In the genomic region with DNA sequence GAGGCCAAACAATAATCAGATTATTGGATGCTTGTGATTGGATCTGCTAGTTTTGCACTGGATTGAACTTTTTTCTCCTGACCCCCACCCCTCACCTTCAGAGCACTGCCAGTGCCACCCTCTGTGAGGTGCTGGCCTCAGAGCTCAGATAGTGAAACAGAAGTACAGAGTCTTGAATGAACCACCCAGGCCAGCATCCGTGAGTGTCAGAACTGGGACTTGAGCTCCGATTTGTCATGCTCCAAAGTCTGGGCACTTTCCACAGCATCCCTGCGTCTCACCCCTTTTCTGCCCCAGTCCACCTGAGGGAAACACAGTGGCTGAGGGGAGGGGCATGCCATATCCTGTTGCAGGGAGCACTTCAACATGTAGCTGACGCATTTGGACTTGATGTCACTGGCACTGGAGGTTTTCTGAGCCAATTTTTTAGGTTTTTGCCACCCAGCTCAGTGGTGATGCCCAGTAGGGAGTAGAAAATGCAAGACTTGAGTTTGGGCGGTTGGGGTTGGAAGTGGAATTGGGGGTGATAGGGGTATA, we compare ENCODE assay signal across 15 cellular contexts. TPM values are rescaled to one million over a fixed set of nuclear protein-coding genes. Genes with fewer than 3 reads are reported as not detected.
DNase-seq lines count a peak whose midpoint lies in the region; ATAC-seq and TF ChIP-seq lines count a peak whose summit lies in the region.
"Had no signal": no experiment of that assay in that cellular context is flagged by ENCODE, and none has a peak within 500 bp of the region (broad histone marks: within the 10 kb centered on the region; RNA-seq: fewer than 3 reads in every experiment).

No MANE protein-coding gene starts in this region.

- no peaks in the 10 kb centered on the region for H3K27me3 Mint-ChIP-seq in activated T-cell treated with anti-CD3 and anti-CD28 coated beads, Interleukin-2, amount 50 U/mL, for 72 hours (ENCODE audit: low read depth)
- H3K27me3 Mint-ChIP-seq in T-cell = no peaks in the 10 kb centered on the region
- H3K27me3 Mint-ChIP-seq in naive thymus-derived CD4-positive, alpha-beta T cell = peaks cover 0 to 16% (median 0%) of the 10 kb centered on the region in 5 donors
- H3K27me3 Mint-ChIP-seq in WTC11 (ENCODE audit: low read depth) = no peaks in the 10 kb centered on the region

- no peaks in the 10 kb centered on the region for H3K36me3 ChIP-seq in DND-41 (ENCODE audit: insufficient read depth, low read length)
- H3K36me3 ChIP-seq in naive thymus-derived CD4-positive, alpha-beta T cell (ENCODE audit: control insufficient read depth in 2 of 3, insufficient read depth in 3 of 3, low read length in 3 of 3) = no peaks in the 10 kb centered on the region
- H3K36me3 ChIP-seq: BE2C had no signal

- no peaks in the 10 kb centered on the region for H3K27me3 ChIP-seq in DND-41 (ENCODE audit: insufficient read depth, low read length, poor library complexity)
- H3K27me3 ChIP-seq in naive thymus-derived CD4-positive, alpha-beta T cell (ENCODE audit: control insufficient read depth in 2 of 2, insufficient read depth in 2 of 2, low read length in 2 of 2) = no peaks in the 10 kb centered on the region
- H3K27me3 ChIP-seq: BE2C had no signal

- no peak overlapping the region for H3K4me3 ChIP-seq in DND-41 (ENCODE audit: low read depth in 1 of 2, low read length in 2 of 2)
- H3K4me3 ChIP-seq in naive thymus-derived CD4-positive, alpha-beta T cell (ENCODE audit: low read length) = no peak overlapping the region
- H3K4me3 ChIP-seq: K562 had no signal

- no peaks in the 10 kb centered on the region for H3K79me2 ChIP-seq in DND-41 (ENCODE audit: insufficient read depth, low read length)

- no peak overlapping the region for H3K4me3 Mint-ChIP-seq in activated T-cell treated with anti-CD3 and anti-CD28 coated beads, Interleukin-2, amount 50 U/mL, for 72 hours
- H3K4me3 Mint-ChIP-seq in T-cell (no peak overlapping the region), WTC11 (no peak overlapping the region)
- peak overlapping the region in 1 of 10 donors; percentile 14 for H3K4me3 Mint-ChIP-seq in naive thymus-derived CD4-positive, alpha-beta T cell

- H3K9me3 ChIP-seq in DND-41 (ENCODE audit: insufficient read depth, low read length, severe bottlenecking) = no peaks in the 10 kb centered on the region
- H3K9me3 ChIP-seq in naive thymus-derived CD4-positive, alpha-beta T cell (ENCODE audit: control insufficient read depth in 2 of 3, low read length in 3 of 3) = no peaks in the 10 kb centered on the region
- H3K9me3 ChIP-seq: BE2C had no signal

- intact Hi-C loops in naive thymus-derived CD4-positive, alpha-beta T cell (cut with micrococcal nuclease) = loop anchor here (1.0 to 2.0 kb wide), 2 partner anchors 17 to 18 kb away; no protein-coding TSS in a partner anchor

- H3K4me2 ChIP-seq in DND-41 (ENCODE audit: insufficient read depth, low read length) = no peak overlapping the region

- H3K4me1 Mint-ChIP-seq in activated T-cell treated with anti-CD3 and anti-CD28 coated beads, Interleukin-2, amount 50 U/mL, for 72 hours (ENCODE audit: low read depth) = peaks cover 28% of the 10 kb centered on the region
- H3K4me1 Mint-ChIP-seq in T-cell (peaks cover 29 to 35% (median 31%) of the 10 kb centered on the region in 3 donors), WTC11 (peaks cover 33% of the 10 kb centered on the region)
- H3K4me1 Mint-ChIP-seq in naive thymus-derived CD4-positive, alpha-beta T cell = peaks cover 6 to 36% (median 29%) of the 10 kb centered on the region in 7 donors

- TF ChIP-seq CTCF in DND-41 (IDR thresholded peaks at IDR 0.05; ENCODE audit: borderline replicate concordance, extremely low read depth, low read length, poor library complexity, severe bottlenecking) (no peak), WTC11 (IDR thresholded peaks at IDR 0.05) (no peak)

- no peak overlapping the region for H3K27ac ChIP-seq in DND-41 (ENCODE audit: low read length)
- H3K27ac ChIP-seq in naive thymus-derived CD4-positive, alpha-beta T cell (ENCODE audit: low read depth, low read length) = no peak overlapping the region
- H3K27ac ChIP-seq: HL-60 had no signal

- no peaks in the 10 kb centered on the region for H3K36me3 Mint-ChIP-seq in activated T-cell treated with anti-CD3 and anti-CD28 coated beads, Interleukin-2, amount 50 U/mL, for 72 hours (ENCODE audit: insufficient read depth in 2 of 2)
- H3K36me3 Mint-ChIP-seq in T-cell = no peaks in the 10 kb centered on the region
- no peaks in the 10 kb centered on the region for H3K36me3 Mint-ChIP-seq in naive thymus-derived CD4-positive, alpha-beta T cell
- no peaks in the 10 kb centered on the region for H3K36me3 Mint-ChIP-seq in WTC11

- CTCF ChIA-PET in T-cell (lab: Charles Lee) = no interaction called here
- CTCF ChIA-PET in naive thymus-derived CD4-positive, alpha-beta T cell (lab: Charles Lee) = interaction anchor here (1.5 to 4.2 kb wide), 3 partner anchors 53 to 120 kb away, joined by 3 to 27 read pairs (median 5); no protein-coding TSS in a partner anchor
- CTCF ChIA-PET in WTC11 (lab: Charles Lee) = interaction anchor here (0.6 to 2.0 kb wide), 6 partner anchors 11 to 137 kb away, joined by 3 to 7 read pairs (median 4); partner anchors contain the start of gene SLC7A6

- no peak overlapping the region for H3K27ac Mint-ChIP-seq in activated T-cell treated with anti-CD3 and anti-CD28 coated beads, Interleukin-2, amount 50 U/mL, for 72 hours
- H3K27ac Mint-ChIP-seq in T-cell = peak overlapping the region; percentile 32 to 82
- peak overlapping the region in 6 of 9 donors; percentile 12 to 62 (median 51) for H3K27ac Mint-ChIP-seq in naive thymus-derived CD4-positive, alpha-beta T cell
- no peak overlapping the region for H3K27ac Mint-ChIP-seq in WTC11

- ATAC-seq in activated T-cell treated with anti-CD3 and anti-CD28 coated beads, Interleukin-2, amount 50 U/mL, for 72 hours (replicated peaks in 1 of 2) = peak; percentile 36 to 52
- peak; percentile 27; the same call in 1 of the 3 replicates for ATAC-seq in DND-41 (ENCODE audit: insufficient read depth, low read depth)
- ATAC-seq in T-cell (replicated peaks in 1 of 4) = peak; percentile 48 to 76 (median 58)
- ATAC-seq in naive thymus-derived CD4-positive, alpha-beta T cell = no peak
- no peak for ATAC-seq in WTC11
- ATAC-seq: K562 had no signal

- H2AFZ ChIP-seq in DND-41 (ENCODE audit: low read depth, low read length) = no peak overlapping the region

- peak in 1 of 2 donors; percentile 19 for DNase-seq in activated T-cell treated with anti-CD3 and anti-CD28 coated beads, Interleukin-2, amount 50 U/mL, for 72 hours
- no peak for DNase-seq in activated T-cell treated with anti-CD3 and anti-CD28 coated beads, Interleukin-2, amount 50 U/mL, for 48 hours
- DNase-seq in DND-41 (no peak), T-cell (peak in 11 of 34 experiments; percentile 12 to 35 (median 23)), WTC11 (ENCODE audit: low spot score) (no peak), NCI-H128 (lab: John Stamatoyannopoulos, UW; ENCODE audit: unreplicated experiment) (no peak)
- DNase-seq in naive thymus-derived CD4-positive, alpha-beta T cell = peak in 4 of 9 donors; percentile 22 to 60 (median 32)
- DNase-seq: BE2C, GOT3, NCI-H2107, NCI-H446, NCI-H774 had no signal

- POLR2A ChIA-PET in T-cell (lab: Charles Lee) = interaction anchor here in 1 of 2 donors (0.5 kb wide), 1 partner anchor 423 kb away, joined by 8 read pairs; no protein-coding TSS in a partner anchor
- POLR2A ChIA-PET in naive thymus-derived CD4-positive, alpha-beta T cell (lab: Charles Lee) = interaction anchor here (0.5 to 4.3 kb wide), 5 partner anchors 9 to 112 kb away, joined by 3 to 22 read pairs (median 3); no protein-coding TSS in a partner anchor
- POLR2A ChIA-PET in WTC11 (lab: Charles Lee) = interaction anchor here (0.6 kb wide), 1 partner anchor 57 kb away, joined by 4 read pairs; no protein-coding TSS in a partner anchor

- no peak overlapping the region for H3K9ac ChIP-seq in DND-41 (ENCODE audit: low read depth, low read length)

- peaks cover 13% of the 10 kb centered on the region for H3K4me1 ChIP-seq in DND-41 (ENCODE audit: insufficient read depth, low read length)
- H3K4me1 ChIP-seq in naive thymus-derived CD4-positive, alpha-beta T cell (ENCODE audit: control insufficient read depth in 2 of 2, insufficient read depth in 2 of 2, low read length in 2 of 2) = peaks cover 11 to 18% of the 10 kb centered on the region in 2 donors

- H3K9me3 Mint-ChIP-seq in activated T-cell treated with anti-CD3 and anti-CD28 coated beads, Interleukin-2, amount 50 U/mL, for 72 hours = no peaks in the 10 kb centered on the region
- no peaks in the 10 kb centered on the region for H3K9me3 Mint-ChIP-seq in T-cell
- no peaks in the 10 kb centered on the region for H3K9me3 Mint-ChIP-seq in naive thymus-derived CD4-positive, alpha-beta T cell
- no peaks in the 10 kb centered on the region for H3K9me3 Mint-ChIP-seq in WTC11

- no peaks in the 10 kb centered on the region for H4K20me1 ChIP-seq in DND-41 (ENCODE audit: insufficient read depth, low read length)

TF ChIP-seq in WTC11, 78 proteins besides CTCF, POLR2A, EP300 and RAD21 (continues in another document):
- TF ChIP-seq PRRX2 (CRISPR knock-in tag; IDR thresholded peaks at IDR 0.05) (no peak), ZNF512 (CRISPR knock-in tag; IDR thresholded peaks at IDR 0.05; ENCODE audit: borderline replicate concordance) (no peak), NFYB (CRISPR knock-in tag; conservative IDR thresholded peaks at IDR 0.05; ENCODE audit: low read depth) (no peak), ZBTB21 (CRISPR knock-in tag; IDR thresholded peaks at IDR 0.05; ENCODE audit: borderline replicate concordance) (no peak)

RNA-seq across cellular contexts. Expression of gene SMPD3, which starts 47.3 kb away (rescaled TPM):
- total RNA-seq in activated T-cell treated with anti-CD3 and anti-CD28 coated beads, Interleukin-2, amount 50 U/mL, for 72 hours = under 1 TPM in 1 of 2 donors, not detected in 1; 0.19 TPM
- 1 to 10 TPM in 4 of 5 donors, under 1 TPM in 1; 0.93 to 2.3 (median 1.7) TPM for total RNA-seq in T-cell
- 1 to 10 TPM in 3 of 5 experiments, under 1 TPM in 2; 0.57 to 6.1 (median 1.8) TPM for total RNA-seq in naive thymus-derived CD4-positive, alpha-beta T cell
- polyA plus RNA-seq in naive thymus-derived CD4-positive, alpha-beta T cell = 1 to 10 TPM in 1 of 2 donors, under 1 TPM in 1; 0.32 to 1.8 TPM
- 0.99 to 1.4 TPM (median 1.2 TPM) in 3 replicates for total RNA-seq in WTC11 (2021)
- polyA plus RNA-seq: AG04450 had no signal

Comparison
In these comparisons a context has a peak if more than half of its experiments do, and no peak if none do; other contexts are left out.
1. ATAC-seq: peak in activated T-cell treated with anti-CD3 and anti-CD28 coated beads, Interleukin-2, amount 50 U/mL, for 72 hours (2 of 2), DND-41 (single experiment) and T-cell (4 of 4); none in naive thymus-derived CD4-positive, alpha-beta T cell (single experiment) and WTC11 (single experiment).
2. H3K27ac Mint-ChIP-seq: peak in T-cell (2 of 2) and naive thymus-derived CD4-positive, alpha-beta T cell (6 of 9); none in activated T-cell treated with anti-CD3 and anti-CD28 coated beads, Interleukin-2, amount 50 U/mL, for 72 hours (single experiment) and WTC11 (single experiment).
3. CTCF ChIA-PET loops: an anchor here in naive thymus-derived CD4-positive, alpha-beta T cell (1.5 to 4.2 kb wide) and WTC11 (0.6 to 2.0 kb wide); none called in T-cell.